16 cellular contexts compared by ENCODE assay signal in genomic region chr5:18216016-18216415, GRCh38.
"Had no signal": no experiment of that assay in that cellular context is flagged by ENCODE, and none has a peak within 500 bp of the region (broad histone marks: within the 10 kb centered on the region; RNA-seq: fewer than 3 reads in every experiment).

No MANE protein-coding gene starts in this region.

- DNase-seq: activated CD4-positive, alpha-beta memory T cell treated with anti-CD3 and anti-CD28 coated beads, Interleukin-2, amount 10 ng/mL, durations not matched to agents 7 days and 5 days; activated CD4-positive, alpha-beta T cell treated with anti-CD3 and anti-CD28 coated beads for 48 hours; activated CD8-positive, alpha-beta memory T cell treated with anti-CD3 and anti-CD28 coated beads, Interleukin-2, amount 10 ng/mL, durations not matched to agents 7 days and 5 days; activated naive CD4-positive, alpha-beta T cell treated with anti-CD3 and anti-CD28 coated beads for 36 hours; dermis blood vessel endothelial cell; effector memory CD4-positive, alpha-beta T cell; esophagus squamous epithelium; mesenchymal stem cell; naive thymus-derived CD4-positive, alpha-beta T cell; stimulated activated CD4-positive, alpha-beta T cell treated with anti-CD3 and anti-CD28 coated beads, Interleukin-2, amount 100 ng/mL, for 24 hours; stimulated activated naive CD4-positive, alpha-beta T cell treated with Interleukin-2 at 50 U/mL for 16 hours; tibial artery had no signal

- H3K27me3 Mint-ChIP-seq: activated CD4-positive, alpha-beta memory T cell treated with anti-CD3 and anti-CD28 coated beads, Interleukin-2, amount 10 ng/mL, durations not matched to agents 7 days and 5 days; activated CD8-positive, alpha-beta memory T cell treated with anti-CD3 and anti-CD28 coated beads, Interleukin-2, amount 10 ng/mL, durations not matched to agents 7 days and 5 days; naive thymus-derived CD4-positive, alpha-beta T cell; progenitor cell of endocrine pancreas had no signal

- H3K36me3 ChIP-seq: esophagus squamous epithelium, neural progenitor cell, tibial artery had no signal

- ATAC-seq: activated CD8-positive, alpha-beta memory T cell treated with anti-CD3 and anti-CD28 coated beads, Interleukin-2, amount 10 ng/mL, durations not matched to agents 7 days and 5 days; naive thymus-derived CD4-positive, alpha-beta T cell; WTC11 had no signal

- H3K4me1 Mint-ChIP-seq: activated CD4-positive, alpha-beta memory T cell treated with anti-CD3 and anti-CD28 coated beads, Interleukin-2, amount 10 ng/mL, durations not matched to agents 7 days and 5 days; activated CD8-positive, alpha-beta memory T cell treated with anti-CD3 and anti-CD28 coated beads, Interleukin-2, amount 10 ng/mL, durations not matched to agents 7 days and 5 days; naive thymus-derived CD4-positive, alpha-beta T cell; neural progenitor cell had no signal

- H3K9me3 ChIP-seq: esophagus squamous epithelium, tibial artery had no signal

- H3K4me1 ChIP-seq: esophagus squamous epithelium, neural progenitor cell, tibial artery had no signal

- H3K4me3 ChIP-seq: esophagus squamous epithelium, neural progenitor cell, tibial artery had no signal

- H3K36me3 Mint-ChIP-seq: activated CD8-positive, alpha-beta memory T cell treated with anti-CD3 and anti-CD28 coated beads, Interleukin-2, amount 10 ng/mL, durations not matched to agents 7 days and 5 days; naive thymus-derived CD4-positive, alpha-beta T cell; neural progenitor cell had no signal

- H3K27ac ChIP-seq: esophagus squamous epithelium, neural progenitor cell, tibial artery had no signal

- H3K27ac Mint-ChIP-seq: activated CD4-positive, alpha-beta memory T cell treated with anti-CD3 and anti-CD28 coated beads, Interleukin-2, amount 10 ng/mL, durations not matched to agents 7 days and 5 days; activated CD8-positive, alpha-beta memory T cell treated with anti-CD3 and anti-CD28 coated beads, Interleukin-2, amount 10 ng/mL, durations not matched to agents 7 days and 5 days; activated naive CD4-positive, alpha-beta T cell treated with anti-CD3 and anti-CD28 coated beads for 36 hours; activated T-helper 2 cell treated with anti-CD3 and anti-CD28 coated beads, Interferon-gamma antibody, Interleukin-2, Interleukin-4, amounts not matched to agents 10 μg/mL and 5 μg/mL and 100 μg/mL, durations not matched to agents 14 hours and 24 hours and 36 hours; naive thymus-derived CD4-positive, alpha-beta T cell; neural progenitor cell; progenitor cell of endocrine pancreas; WTC11 had no signal

- H3K27me3 ChIP-seq: esophagus squamous epithelium, neural progenitor cell, tibial artery had no signal

- H3K4me3 Mint-ChIP-seq: activated CD4-positive, alpha-beta memory T cell treated with anti-CD3 and anti-CD28 coated beads, Interleukin-2, amount 10 ng/mL, durations not matched to agents 7 days and 5 days; activated CD8-positive, alpha-beta memory T cell treated with anti-CD3 and anti-CD28 coated beads, Interleukin-2, amount 10 ng/mL, durations not matched to agents 7 days and 5 days; activated naive CD4-positive, alpha-beta T cell treated with anti-CD3 and anti-CD28 coated beads for 36 hours; naive thymus-derived CD4-positive, alpha-beta T cell; neural progenitor cell; WTC11 had no signal
